ENCODE assay signal across 11 cellular contexts in the genomic region with DNA sequence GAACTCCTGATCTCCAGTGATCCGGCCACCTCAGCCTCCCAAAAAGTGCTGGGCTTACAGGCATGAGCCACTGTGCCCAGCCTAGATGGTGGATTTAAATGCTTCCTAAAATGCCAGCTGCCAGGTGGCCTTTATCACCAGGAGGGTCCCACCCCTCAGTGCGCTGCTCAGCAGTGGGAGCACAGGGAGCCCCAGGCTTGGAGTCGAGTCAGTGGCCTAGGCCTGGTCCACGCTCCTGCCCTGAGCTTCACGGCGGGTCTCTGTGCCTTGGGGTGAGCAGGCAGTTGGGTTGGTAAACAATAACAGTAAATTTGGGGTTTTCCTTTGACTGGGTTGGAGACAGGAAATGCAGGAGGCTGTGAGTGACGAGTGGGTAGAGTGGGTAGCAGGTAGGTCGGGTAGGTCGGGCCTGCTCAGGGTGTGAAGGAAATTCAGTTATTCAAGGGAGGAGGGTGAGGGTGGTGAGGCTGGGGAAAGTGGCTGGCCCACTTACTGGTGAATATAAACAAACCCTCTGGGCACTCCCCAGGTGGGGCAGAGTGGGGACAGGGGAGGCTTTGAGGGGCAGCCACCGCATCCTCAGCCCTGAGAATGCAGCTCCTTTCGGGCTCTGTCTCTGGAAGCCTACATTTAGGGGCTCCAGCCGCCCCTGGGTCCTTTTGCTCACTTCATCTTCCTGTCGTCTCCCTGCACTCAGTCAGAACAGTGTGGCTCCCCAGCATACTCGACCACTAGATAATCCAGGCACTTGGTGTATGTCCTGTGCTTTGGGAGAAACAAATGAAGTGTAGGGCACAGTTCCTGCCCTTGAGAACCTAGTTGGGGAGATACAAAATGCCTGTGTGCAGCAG. TPM values are rescaled to one million over a fixed set of nuclear protein-coding genes. Genes with fewer than 3 reads are reported as not detected.
DNase-seq lines count a peak whose midpoint lies in the region; ATAC-seq and TF ChIP-seq lines count a peak whose summit lies in the region.
"Had no signal": no experiment of that assay in that cellular context is flagged by ENCODE, and none has a peak within 500 bp of the region (broad histone marks: within the 10 kb centered on the region; RNA-seq: fewer than 3 reads in every experiment).

No MANE protein-coding gene starts in this region.

- TF ChIP-seq CTCF in left ventricle myocardium inferior (IDR thresholded peaks at IDR 0.05; ENCODE audit: borderline replicate concordance), result no peak
- no peak for TF ChIP-seq CTCF in upper lobe of left lung (IDR thresholded peaks at IDR 0.05)

- H3K27ac ChIP-seq in left ventricle myocardium inferior (replicated peaks) (peak overlapping the region; percentile 78), upper lobe of left lung (peak overlapping the region in 3 of 4 donors; percentile 21 to 52 (median 43))

- ATAC-seq in upper lobe of left lung (ENCODE audit: low FRiP score in 2 of 2) (peak in 1 of 2 donors; percentile 32), HG02623 (IDR thresholded peaks at IDR 0.05; ENCODE audit: unreplicated experiment) (no peak)

- peaks cover 70% of the 10 kb centered on the region for H3K4me1 ChIP-seq in left ventricle myocardium inferior
- peaks cover 4 to 31% (median 14%) of the 10 kb centered on the region in 4 donors for H3K4me1 ChIP-seq in upper lobe of left lung

- H3K4me3 ChIP-seq in left ventricle myocardium inferior (no peak overlapping the region), upper lobe of left lung (no peak overlapping the region)

- peak in 1 of 4 donors; percentile 12 for TF ChIP-seq POLR2A in upper lobe of left lung (IDR thresholded peaks at IDR 0.05)

- no peaks in the 10 kb centered on the region for H3K9me3 ChIP-seq in left ventricle myocardium inferior (replicated peaks)
- H3K9me3 ChIP-seq in upper lobe of left lung, result no peaks in the 10 kb centered on the region

- WGBS in upper lobe of left lung, 2 donors, result 64 to 67% methylated on average over 11 to 14 of the region's 14 CpGs

- intact Hi-C loops in left ventricle myocardium inferior (cut with micrococcal nuclease), result loop anchor here (10.0 kb wide), 1 partner anchor 178 kb away; no protein-coding TSS in a partner anchor

- H3K27me3 ChIP-seq in left ventricle myocardium inferior (ENCODE audit: low read depth), result no peaks in the 10 kb centered on the region
- no peaks in the 10 kb centered on the region for H3K27me3 ChIP-seq in upper lobe of left lung

- no peak for TF ChIP-seq EP300 in upper lobe of left lung (IDR thresholded peaks at IDR 0.05)

- H3K36me3 ChIP-seq in left ventricle myocardium inferior (peaks cover 37% of the 10 kb centered on the region), upper lobe of left lung (peaks cover 8 to 31% (median 27%) of the 10 kb centered on the region in 4 donors)

- DNase-seq in stimulated activated CD4-positive, alpha-beta T cell treated with anti-CD3 and anti-CD28 coated beads, Interleukin-2, amount 100 ng/mL, for 4 hours (ENCODE audit: low read depth), result peak; percentile 61
- DNase-seq in stimulated activated CD4-positive, alpha-beta T cell treated with anti-CD3 and anti-CD28 coated beads, Interleukin-4, amount 100 ng/mL, for 1 hour, result no peak
- peak; percentile 34 for DNase-seq in activated T-helper 1 cell treated with Interleukin-2 at 50 U/mL for 16 hours (ENCODE audit: low read depth)
- no peak for DNase-seq in left ventricle myocardium inferior
- DNase-seq in upper lobe of left lung, result no peak
- DNase-seq in NAMALWA (ENCODE audit: low spot score), result no peak
- DNase-seq in hepatic stellate cell (ENCODE audit: low spot score), result no peak

RNA-seq across cellular contexts. Expression of a gene that starts 33.5 kb away (rescaled TPM):
- total RNA-seq in left ventricle myocardium inferior (not detected), upper lobe of left lung (not detected)
- total RNA-seq: chondrocyte, glomerular endothelial cell, NCI-H460 had no signal

RNA-seq across cellular contexts. Expression of a gene that starts 35.2 kb away (rescaled TPM):
- 0.38 TPM for total RNA-seq in left ventricle myocardium inferior
- total RNA-seq in upper lobe of left lung, result 1 to 10 TPM in 4 of 6 donors, under 1 TPM in 2; 0.55 to 5.2 (median 3.3) TPM
- total RNA-seq: chondrocyte, glomerular endothelial cell, NCI-H460 had no signal

RNA-seq across cellular contexts. Expression of a gene that starts 52.4 kb away (rescaled TPM):
- 215 TPM for total RNA-seq in left ventricle myocardium inferior
- total RNA-seq in upper lobe of left lung, result 100 to 1,000 TPM in 2 of 6 donors, 10 to 100 TPM in 4; 64.8 to 135 (median 84.3) TPM

Comparison
In these comparisons a context has a peak if more than half of its experiments do, and no peak if none do; other contexts are left out.
1. DNase-seq: peak in stimulated activated CD4-positive, alpha-beta T cell treated with anti-CD3 and anti-CD28 coated beads, Interleukin-2, amount 100 ng/mL, for 4 hours (single experiment) and activated T-helper 1 cell treated with Interleukin-2 at 50 U/mL for 16 hours (single experiment); none in stimulated activated CD4-positive, alpha-beta T cell treated with anti-CD3 and anti-CD28 coated beads, Interleukin-4, amount 100 ng/mL, for 1 hour (single experiment), left ventricle myocardium inferior (single experiment), upper lobe of left lung (0 of 2), NAMALWA (single experiment) and hepatic stellate cell (single experiment).